In genomic region chr5:168334161-168335094, GRCh38 we compare ENCODE assay signal across 11 cellular contexts. TPM values are rescaled to one million over a fixed set of nuclear protein-coding genes. Genes with fewer than 3 reads are reported as not detected.
DNase-seq lines count a peak whose midpoint lies in the region; ATAC-seq, FAIRE-seq and TF ChIP-seq lines count a peak whose summit lies in the region.
"Had no signal": no experiment of that assay in that cellular context is flagged by ENCODE, and none has a peak within 500 bp of the region (broad histone marks: within the 10 kb centered on the region; RNA-seq: fewer than 3 reads in every experiment).

No MANE protein-coding gene starts in this region.

- H4K8ac ChIP-seq in H1 (ENCODE audit: extremely low read depth, insufficient read depth, low read length): no peak overlapping the region

- peaks cover 19% of the 10 kb centered on the region for H3K79me1 ChIP-seq in H1 (ENCODE audit: low read depth, low read length)

- H4K20me1 ChIP-seq in H1 (replicated peaks in 1 of 2; ENCODE audit: control insufficient read depth in 1 of 2, insufficient read depth in 2 of 2, low read length in 2 of 2): peaks cover 2% of the 10 kb centered on the region in 2 experiments

- ATAC-seq in lower lobe of right lung: peak; percentile 84 to 91
- ATAC-seq in HG03025 (IDR thresholded peaks at IDR 0.05; ENCODE audit: low FRiP score, unreplicated experiment): no peak

- peak overlapping the region in 1 of 4 experiments; percentile 45; a peak in 3 of 7 replicates for H3K9ac ChIP-seq in H1 (replicated peaks in 1 of 4; ENCODE audit: extremely low read depth in 1 of 4, low read depth in 3 of 4, low read length in 3 of 4)
- H3K9ac ChIP-seq: BLaER1 treated with 17β-estradiol and CSF1 and Interleukin-3, amounts not matched to agents 10 nM and 100 nM had no signal

- no peak for TF ChIP-seq RAD21 in H1 (IDR thresholded peaks at IDR 0.05 in 1 of 2, conservative IDR thresholded peaks at IDR 0.05 in 1 of 2; ENCODE audit: low read depth in 2 of 2, low read length in 2 of 2)

- TF ChIP-seq EP300 in H1 (IDR thresholded peaks at IDR 0.05; ENCODE audit: borderline replicate concordance in 1 of 2, low read depth in 2 of 2, low read length in 2 of 2) (peak in 1 of 2 experiments; percentile 52; a peak in 1 of 3 replicates), stomach (IDR thresholded peaks at IDR 0.05) (no peak)

- H2AK5ac ChIP-seq in H1 (ENCODE audit: low read depth, low read length): peak overlapping the region; percentile 42; the same call in 1 of the 2 replicates

- H2BK120ac ChIP-seq in H1 (replicated peaks; ENCODE audit: low read depth, low read length): no peak overlapping the region

- in situ Hi-C loops in ACHN (cut with HindIII; ENCODE audit: low pct_ligation_motif_present, low pct_unique_long_range_greater_than_20kb, low sequenced_read_pairs): no loop called here

- POLR2A ChIA-PET in H1 (lab: Charles Lee; ENCODE audit: partially characterized antibody): interaction anchor here (0.9 to 1.7 kb wide), 5 partner anchors 10 to 43 kb away, joined by 3 to 4 read pairs (median 3); partner anchors contain the start of gene WWC1

- H3K23ac ChIP-seq in H1 (ENCODE audit: insufficient read length): no peak overlapping the region

- H3K4me1 ChIP-seq in H1 (replicated peaks in 1 of 4; ENCODE audit: control insufficient read depth in 3 of 4, insufficient read depth in 4 of 4, low read length in 3 of 4): peaks cover 20 to 39% (median 31%) of the 10 kb centered on the region in 4 experiments
- peaks cover 17% of the 10 kb centered on the region for H3K4me1 ChIP-seq in lower lobe of right lung
- peaks cover 8 to 38% (median 15%) of the 10 kb centered on the region in 4 donors for H3K4me1 ChIP-seq in stomach

- H3K4me3 ChIP-seq in H1 (ENCODE audit: extremely low read depth in 1 of 4, insufficient read depth in 2 of 4, low read depth in 3 of 4, low read length in 4 of 4) (peak overlapping the region in 1 of 4 experiments; percentile 31; a peak in 1 of 8 replicates), lower lobe of right lung (no peak overlapping the region), stomach (no peak overlapping the region)
- H3K4me3 ChIP-seq: BLaER1 treated with 17β-estradiol and CSF1 and Interleukin-3, amounts not matched to agents 10 nM and 100 nM had no signal

- no peak overlapping the region for H4K91ac ChIP-seq in H1 (replicated peaks; ENCODE audit: insufficient read length, low read length)

- H3K23me2 ChIP-seq in H1 (ENCODE audit: low read depth, low read length): no peaks in the 10 kb centered on the region

- peak; percentile 91 for FAIRE-seq in H1 (lab: Jason Lieb, UNC)
- FAIRE-seq: H54 had no signal

- no peak overlapping the region for H2AFZ ChIP-seq in H1 (ENCODE audit: low read length)

- no peak overlapping the region for H3K18ac ChIP-seq in H1 (ENCODE audit: extremely low read depth, low read length)

- CTCF ChIA-PET in H1 (lab: Charles Lee; ENCODE audit: partially characterized antibody): interaction anchor here (1.0 to 5.7 kb wide), 11 partner anchors 8 to 151 kb away, joined by 3 to 40 read pairs (median 4); partner anchors contain the start of gene WWC1

- TF ChIP-seq CTCF in H1 (IDR thresholded peaks at IDR 0.05; ENCODE audit: control extremely low read depth in 1 of 3, insufficient read depth in 1 of 3, low read depth in 1 of 3, low read length in 3 of 3): no peak
- TF ChIP-seq CTCF in lower lobe of right lung (IDR thresholded peaks at IDR 0.05): no peak
- TF ChIP-seq CTCF in stomach (IDR thresholded peaks at IDR 0.05): no peak

- H3K36me3 ChIP-seq in H1 (ENCODE audit: control insufficient read depth in 2 of 4, insufficient read depth in 4 of 4, low read length in 3 of 4) (no peaks in the 10 kb centered on the region), lower lobe of right lung (no peaks in the 10 kb centered on the region), stomach (no peaks in the 10 kb centered on the region)
- H3K36me3 ChIP-seq: BLaER1 treated with 17β-estradiol and CSF1 and Interleukin-3, amounts not matched to agents 10 nM and 100 nM had no signal

- TF ChIP-seq POLR2A in H1 (IDR thresholded peaks at IDR 0.05; ENCODE audit: control extremely low read depth in 1 of 2, low read depth in 2 of 2, low read length in 2 of 2) (peak in 1 of 2 experiments; percentile 39; a peak in 1 of 3 replicates), stomach (IDR thresholded peaks at IDR 0.05) (no peak)

- H3K4ac ChIP-seq in H1 (replicated peaks; ENCODE audit: insufficient read length, low read depth, low read length): no peak overlapping the region

- H3K14ac ChIP-seq in H1 (ENCODE audit: insufficient read length): no peak overlapping the region

- H2BK12ac ChIP-seq in H1 (ENCODE audit: low read depth, low read length): peak overlapping the region; percentile 1; the same call in 1 of the 2 replicates

- peak; percentile 85 for DNase-seq in ACHN
- peak; percentile 15 for DNase-seq in HT1080 (ENCODE audit: low read depth)
- DNase-seq in H1 (ENCODE audit: low read depth in 1 of 2, low spot score in 2 of 2): peak; percentile 64 to 81
- DNase-seq in lower lobe of right lung: no peak
- DNase-seq in stomach: no peak
- no peak for DNase-seq in occipital lobe (lab: John Stamatoyannopoulos, UW)
- no peak for DNase-seq in dermis blood vessel endothelial cell

- no peak overlapping the region for H2BK15ac ChIP-seq in H1 (ENCODE audit: low read length)

- peak overlapping the region; percentile 71; the same call in 1 of the 2 replicates for H2BK5ac ChIP-seq in H1 (ENCODE audit: low read depth, low read length)

- H3K9me3 ChIP-seq in H1 (ENCODE audit: insufficient read depth in 2 of 2, low read depth in 1 of 2, low read length in 1 of 2): no peaks in the 10 kb centered on the region
- no peaks in the 10 kb centered on the region for H3K9me3 ChIP-seq in lower lobe of right lung
- no peaks in the 10 kb centered on the region for H3K9me3 ChIP-seq in stomach
- H3K9me3 ChIP-seq: BLaER1 treated with 17β-estradiol and CSF1 and Interleukin-3, amounts not matched to agents 10 nM and 100 nM had no signal

- H3K79me2 ChIP-seq in H1 (ENCODE audit: control insufficient read depth in 1 of 2, insufficient read depth in 2 of 2, low read length in 2 of 2): peaks cover 0 to 54% of the 10 kb centered on the region in 2 experiments; a peak in 3 of 4 replicates

- H2BK20ac ChIP-seq in H1 (ENCODE audit: low read length): no peak overlapping the region; the same call in 1 of the 2 replicates

- 20% methylated on average over 8 of the region's 8 CpGs; no CpG with 5 or more reads in 1 of the 2 experiments for WGBS in H1 (ENCODE audit: extremely low coverage in 1 of 2, insufficient coverage in 1 of 2, insufficient read length in 1 of 2, insufficient replicate concordance in 2 of 2, low coverage in 1 of 2, low lambda C conversion rate in 2 of 2, missing lambda C conversion rate in 1 of 2), 2 experiments
- whole genome bisulfite sequencing in stomach, 5 donors: 46 to 53% (median 48%) methylated on average over 7 to 8 of the region's 8 CpGs

- H3K27me3 ChIP-seq in H1 (replicated peaks in 1 of 4; ENCODE audit: control insufficient read depth in 3 of 4, extremely low read depth in 1 of 4, insufficient read depth in 3 of 4, low read length in 3 of 4) (no peaks in the 10 kb centered on the region), lower lobe of right lung (ENCODE audit: low read depth) (no peaks in the 10 kb centered on the region), stomach (no peaks in the 10 kb centered on the region)
- H3K27me3 ChIP-seq: BLaER1 treated with 17β-estradiol and CSF1 and Interleukin-3, amounts not matched to agents 10 nM and 100 nM had no signal

- no peak overlapping the region for H4K5ac ChIP-seq in H1 (ENCODE audit: insufficient read length, low read depth, low read length)

- H3K4me2 ChIP-seq in H1 (ENCODE audit: insufficient read depth in 1 of 2, low read depth in 2 of 2, low read length in 2 of 2): peak overlapping the region; percentile 49 to 67
- H3K4me2 ChIP-seq: BLaER1 treated with 17β-estradiol and CSF1 and Interleukin-3, amounts not matched to agents 10 nM and 100 nM had no signal

- intact Hi-C loops in lower lobe of right lung (cut with DNase I) (no loop called here), stomach (cut with DNase I; ENCODE audit: low total_unique reads) (no loop called here)

- H3K27ac ChIP-seq in H1 (ENCODE audit: low read depth, low read length) (peak overlapping the region; percentile 34; the same call in 1 of the 2 replicates), lower lobe of right lung (no peak overlapping the region), stomach (peak overlapping the region in 2 of 5 donors; percentile 4 to 8)
- H3K27ac ChIP-seq: BLaER1 treated with 17β-estradiol and CSF1 and Interleukin-3, amounts not matched to agents 10 nM and 100 nM; HL-60 had no signal

- no peak overlapping the region for H3K56ac ChIP-seq in H1 (replicated peaks; ENCODE audit: insufficient read length, low read depth, low read length)

TF ChIP-seq in H1, 55 proteins besides CTCF, POLR2A, EP300 and RAD21 (continues in another document):
- no peak for TF ChIP-seq FOSL1 (IDR thresholded peaks at IDR 0.05; ENCODE audit: insufficient read depth, low read depth, low read length)
- TF ChIP-seq TBP (IDR thresholded peaks at IDR 0.05; ENCODE audit: low read depth, low read length): peak; percentile 46
- peak; percentile 76 for TF ChIP-seq SP1 (IDR thresholded peaks at IDR 0.05; ENCODE audit: low read depth, low read length)
- TF ChIP-seq TEAD4 (IDR thresholded peaks at IDR 0.05; ENCODE audit: low read depth, low read length): peak; percentile 94
- TF ChIP-seq TCF12 (IDR thresholded peaks at IDR 0.05; ENCODE audit: low read depth, low read length): peak; percentile 61; the same call in 1 of the 2 replicates
- TF ChIP-seq ASH2L (IDR thresholded peaks at IDR 0.05; ENCODE audit: low read length): peak; percentile 76
- TF ChIP-seq RBBP5 (IDR thresholded peaks at IDR 0.05; ENCODE audit: borderline replicate concordance, low read depth, low read length): 0 out of 2 replicates have a peak, but pooled peaks have one; percentile 72

RNA-seq across cellular contexts. Expression of gene WWC1, which starts 43.0 kb away (rescaled TPM):
- total RNA-seq in HT1080 (2014; rRNA removed; shearing (Covaris generic)): 48.7 and 52.8 TPM in 2 replicates
- 22.7 and 24.4 TPM in 2 replicates for polyA plus RNA-seq in HT1080 (2015; cell fraction: cytosol; rRNA removed)
- polyA plus RNA-seq in HT1080 (2015; cell fraction: nucleus; rRNA removed): 17.7 and 19.2 TPM in 2 replicates
- 41.1 and 42.7 TPM in 2 replicates for total RNA-seq in H1 (2021; fragmentation: NEBNext Ultra II Directional; extraction: Animal tissue kit (Norgen Biotek cat#: 25700))
- 16.4 and 19.5 TPM in 2 replicates for polyA plus RNA-seq in H1 (2011; rRNA removed)
- polyA plus RNA-seq in H1 (2011; cell fraction: cytosol; rRNA removed): 25.6 TPM
- polyA plus RNA-seq in H1 (2011; cell fraction: nucleus; rRNA removed): 23.1 TPM
- polyA plus RNA-seq in H1 (2012, experiment 1 of 2): 33.1 to 40.9 TPM (median 34.7 TPM) in 4 replicates
- polyA plus RNA-seq in H1 (2012, experiment 2 of 2): 18.3 TPM
- 18.6 TPM for polyA plus RNA-seq in H1 (2013, experiment 1 of 2)
- polyA plus RNA-seq in H1 (2013, experiment 2 of 2): 18.5 TPM
- 39.0 and 39.2 TPM in 2 replicates for polyA minus RNA-seq in H1 (2011; rRNA and poly(A)+ RNA removed)
- 24.8 TPM for polyA minus RNA-seq in H1 (2011; cell fraction: cytosol; rRNA and poly(A)+ RNA removed)
- polyA minus RNA-seq in H1 (2011; cell fraction: nucleus; rRNA and poly(A)+ RNA removed): 24.5 TPM
- 61.9 TPM for total RNA-seq in lower lobe of right lung
- total RNA-seq in stomach: 10 to 100 TPM; 18.1 to 82.6 (median 37.4) TPM
- polyA plus RNA-seq in stomach: 10 to 100 TPM; 11.3 to 45.5 (median 16.6) TPM
- total RNA-seq in occipital lobe: 116 TPM
- 1.1 and 26.2 TPM in 2 replicates for total RNA-seq in dermis blood vessel endothelial cell

Comparison
In these comparisons a context has a peak if more than half of its experiments do, and no peak if none do; other contexts are left out.
1. DNase-seq: peak in ACHN (single experiment), HT1080 (single experiment) and H1 (2 of 2); none in lower lobe of right lung (single experiment), stomach (single experiment), occipital lobe (single experiment) and dermis blood vessel endothelial cell (single experiment).